ENCODE assay signal across 22 cellular contexts in the genomic region with DNA sequence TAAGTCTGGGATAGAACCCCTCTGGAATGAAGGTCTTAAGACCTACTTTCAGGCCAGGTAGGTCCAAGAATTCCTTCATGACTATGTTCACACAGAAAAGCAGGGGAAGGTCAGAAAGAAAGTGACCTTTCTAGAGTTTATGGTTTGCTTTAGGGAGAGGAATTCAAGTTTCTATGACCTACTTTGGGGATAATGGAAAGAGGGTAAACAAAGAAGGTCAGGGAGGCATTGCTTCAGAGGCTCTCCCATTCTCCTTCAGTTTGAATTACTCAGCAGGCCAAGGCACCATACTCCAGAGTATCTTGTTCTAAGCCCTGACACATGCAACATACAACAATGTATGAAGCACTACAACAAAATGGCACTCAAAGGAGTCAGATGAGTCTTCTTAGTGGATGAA. TPM values are rescaled to one million over a fixed set of nuclear protein-coding genes. Genes with fewer than 3 reads are reported as not detected.
DNase-seq lines count a peak whose midpoint lies in the region; ATAC-seq, FAIRE-seq and TF ChIP-seq lines count a peak whose summit lies in the region.
"Had no signal": no experiment of that assay in that cellular context is flagged by ENCODE, and none has a peak within 500 bp of the region (broad histone marks: within the 10 kb centered on the region; RNA-seq: fewer than 3 reads in every experiment).

No MANE protein-coding gene starts in this region.

- no TSS peak for BruUV-seq in K562 (replicated peaks; lab: Mats Ljungman, UMichigan)

- H4K8ac ChIP-seq in neuronal stem cell (ENCODE audit: low read depth, low read length) = no peak overlapping the region

- H3K79me2 ChIP-seq in K562 (ENCODE audit: control insufficient read depth, insufficient read depth, low read length) = no peaks in the 10 kb centered on the region

- H3K36me3 ChIP-seq in K562 (ENCODE audit: control insufficient read depth, insufficient read depth, low read length) (no peaks in the 10 kb centered on the region), neuronal stem cell (replicated peaks in 1 of 2; ENCODE audit: control insufficient read depth in 2 of 2, insufficient read depth in 2 of 2, low read length in 2 of 2) (no peaks in the 10 kb centered on the region)

- H3K9me1 ChIP-seq in K562 (ENCODE audit: control insufficient read depth, insufficient read depth, low read length) = no peaks in the 10 kb centered on the region

- H2BK12ac ChIP-seq in neuronal stem cell (ENCODE audit: low read length) = no peak overlapping the region

- TF ChIP-seq EP300 in K562 (IDR thresholded peaks at IDR 0.05; ENCODE audit: low read length) = no peak

- H2AFZ ChIP-seq in K562 (ENCODE audit: low read depth, low read length) = peak overlapping the region; percentile 72
- H2AFZ ChIP-seq in neuronal stem cell (ENCODE audit: low read length) = peak overlapping the region; percentile 8
- H2AFZ ChIP-seq: GM23248 had no signal

- no peak overlapping the region for H3K18ac ChIP-seq in neuronal stem cell (ENCODE audit: low read length)

- no peaks in the 10 kb centered on the region for H3K9me3 Mint-ChIP-seq in stimulated activated memory B cell treated with anti-CD40 and anti-IgM and Interleukin-4, amounts not matched to agents 10 μg/mL and 1 μg/mL and 100 μg/mL, for 72 hours
- H3K9me3 Mint-ChIP-seq: CD8-positive, alpha-beta T cell; IgD-negative memory B cell had no signal

- H3K4me1 ChIP-seq in K562 (replicated peaks in 1 of 2; ENCODE audit: control insufficient read depth in 2 of 2, insufficient read depth in 2 of 2, low read length in 2 of 2) (peaks cover 0 to 24% of the 10 kb centered on the region in 2 experiments; a peak in 4 of 5 replicates), neuronal stem cell (ENCODE audit: control insufficient read depth in 2 of 2, insufficient read depth in 1 of 2, low read depth in 1 of 2, low read length in 2 of 2) (peaks cover 0 to 16% of the 10 kb centered on the region in 2 donors)

- H3K4me2 ChIP-seq in K562 (ENCODE audit: insufficient read depth, low read length) (no peak overlapping the region), neuronal stem cell (ENCODE audit: insufficient read depth, low read length, poor library complexity, severe bottlenecking) (no peak overlapping the region)
- H3K4me2 ChIP-seq: KMS-11 had no signal

- no peak overlapping the region for H2AK5ac ChIP-seq in neuronal stem cell (ENCODE audit: low read depth, low read length)

- POLR2A ChIA-PET in K562 (lab: Yijun Ruan, JAX) = no interaction called here

- in situ Hi-C loops in K562 (cut with MboI) = no loop called here

- H3K4me3 Mint-ChIP-seq in stimulated activated memory B cell treated with anti-CD40 and anti-IgM and Interleukin-4, amounts not matched to agents 10 μg/mL and 1 μg/mL and 100 μg/mL, for 72 hours = no peak overlapping the region
- H3K4me3 Mint-ChIP-seq: CD14-positive monocyte; CD8-positive, alpha-beta T cell; IgD-negative memory B cell had no signal

- H2BK15ac ChIP-seq in neuronal stem cell (ENCODE audit: low read length) = no peak overlapping the region

- no peak overlapping the region for H3K14ac ChIP-seq in neuronal stem cell (ENCODE audit: low read length)

- H3K9ac ChIP-seq in K562 (ENCODE audit: insufficient read depth in 1 of 2, low read depth in 2 of 2, low read length in 2 of 2) (no peak overlapping the region), neuronal stem cell (ENCODE audit: low read depth, low read length, poor library complexity) (no peak overlapping the region)
- H3K9ac ChIP-seq: GM23248, KMS-11 had no signal

- no peak overlapping the region for H2BK120ac ChIP-seq in neuronal stem cell (ENCODE audit: low read depth, low read length)

- H3K4me3 ChIP-seq in K562 = no peak overlapping the region
- no peak overlapping the region for H3K4me3 ChIP-seq in neuronal stem cell (ENCODE audit: low read length in 2 of 2)
- H3K4me3 ChIP-seq: GM12878, GM23248 had no signal

- TF ChIP-seq RAD21 in K562 (CRISPR knock-in tag; conservative IDR thresholded peaks at IDR 0.05 in 1 of 2, IDR thresholded peaks at IDR 0.05 in 1 of 2) = no peak

- H3K4me1 Mint-ChIP-seq in stimulated activated memory B cell treated with anti-CD40 and anti-IgM and Interleukin-4, amounts not matched to agents 10 μg/mL and 1 μg/mL and 100 μg/mL, for 72 hours = peaks cover 24% of the 10 kb centered on the region

- H3K27me3 Mint-ChIP-seq in stimulated activated memory B cell treated with anti-CD40 and anti-IgM and Interleukin-4, amounts not matched to agents 10 μg/mL and 1 μg/mL and 100 μg/mL, for 72 hours = no peaks in the 10 kb centered on the region
- H3K27me3 Mint-ChIP-seq: IgD-negative memory B cell had no signal

- no peak overlapping the region for H4K91ac ChIP-seq in neuronal stem cell (ENCODE audit: low read depth, low read length, poor library complexity)

- H3K23ac ChIP-seq in neuronal stem cell (ENCODE audit: low read depth, low read length, poor library complexity) = no peak overlapping the region

- TF ChIP-seq CTCF in K562 (IDR thresholded peaks at IDR 0.05 in 2 of 3, conservative IDR thresholded peaks at IDR 0.05 in 1 of 3; ENCODE audit: insufficient read depth in 2 of 3, low read depth in 1 of 3, low read length in 3 of 3) = no peak

- CTCF ChIA-PET in K562 (lab: Yijun Ruan, JAX; ENCODE audit: low intra/inter-chr PET ratio) = no interaction called here

- H3K27ac ChIP-seq in K562 (ENCODE audit: extremely low read depth, low read depth, low read length) (no peak overlapping the region), neuronal stem cell (replicated peaks; ENCODE audit: low read length) (no peak overlapping the region)
- H3K27ac ChIP-seq: 22Rv1, GM23248, KMS-11 had no signal

- ATAC-seq in K562 (peak; percentile 26; the same call in 2 of the 3 replicates), HG02970 (IDR thresholded peaks at IDR 0.05; ENCODE audit: low FRiP score, unreplicated experiment) (no peak), HG03520 (IDR thresholded peaks at IDR 0.05; ENCODE audit: unreplicated experiment) (no peak), HG03378 (IDR thresholded peaks at IDR 0.05; ENCODE audit: unreplicated experiment) (no peak)
- no peak for ATAC-seq in stimulated activated memory B cell treated with anti-CD40 and anti-IgM and Interleukin-4, amounts not matched to agents 10 μg/mL and 1 μg/mL and 100 μg/mL, for 72 hours
- ATAC-seq: CD8-positive, alpha-beta T cell; GM12878 had no signal

- intact Hi-C loops in K562 (cut with micrococcal nuclease) = no loop called here

- H3K9me3 ChIP-seq in K562 (replicated peaks; ENCODE audit: control insufficient read depth, insufficient read depth, low read depth, low read length) = no peaks in the 10 kb centered on the region
- no peaks in the 10 kb centered on the region for H3K9me3 ChIP-seq in neuronal stem cell (replicated peaks in 1 of 2; ENCODE audit: control insufficient read depth in 2 of 2, insufficient read depth in 1 of 2, low read depth in 1 of 2, low read length in 2 of 2)

- no peaks in the 10 kb centered on the region for H3K27me3 ChIP-seq in K562 (ENCODE audit: control insufficient read depth in 2 of 2, insufficient read depth in 2 of 2, low read length in 2 of 2)
- no peaks in the 10 kb centered on the region for H3K27me3 ChIP-seq in neuronal stem cell (ENCODE audit: control insufficient read depth in 3 of 3, insufficient read depth in 3 of 3, low read depth in 1 of 3, low read length in 3 of 3)

- H3K27ac Mint-ChIP-seq in stimulated activated memory B cell treated with anti-CD40 and anti-IgM and Interleukin-4, amounts not matched to agents 10 μg/mL and 1 μg/mL and 100 μg/mL, for 72 hours = no peak overlapping the region
- H3K27ac Mint-ChIP-seq: CD14-positive monocyte; CD8-positive, alpha-beta T cell had no signal

- H3K36me3 Mint-ChIP-seq in stimulated activated memory B cell treated with anti-CD40 and anti-IgM and Interleukin-4, amounts not matched to agents 10 μg/mL and 1 μg/mL and 100 μg/mL, for 72 hours = peaks cover 4% of the 10 kb centered on the region
- H3K36me3 Mint-ChIP-seq: CD14-positive monocyte; CD8-positive, alpha-beta T cell had no signal

- DNase-seq in DMS53 (lab: John Stamatoyannopoulos, UW) (peak; percentile 52), DMS53 treated with DMSO at 0.1 percent for 48 hours (lab: John Stamatoyannopoulos, UW; ENCODE audit: unreplicated experiment) (no peak), K562 (ENCODE audit: extremely low read depth in 1 of 4, low spot score in 3 of 4) (no peak), neuronal stem cell (ENCODE audit: low spot score) (no peak)
- DNase-seq: CD8-positive, alpha-beta T cell; COR-L47; DMS79; GM23248; H7 had no signal

- no peak for TF ChIP-seq POLR2A in K562 (conservative IDR thresholded peaks at IDR 0.05)

- FAIRE-seq in K562 (lab: Jason Lieb, UNC) = no peak
- FAIRE-seq: GM12878, GM18507 had no signal

- H2BK5ac ChIP-seq in neuronal stem cell (ENCODE audit: low read length) = no peak overlapping the region

- no peak overlapping the region for H3K4ac ChIP-seq in neuronal stem cell (ENCODE audit: low read length)

- H4K20me1 ChIP-seq in K562 (replicated peaks; ENCODE audit: control insufficient read depth, insufficient read depth, low read length) = no peaks in the 10 kb centered on the region

- no peaks in the 10 kb centered on the region for H3K79me1 ChIP-seq in neuronal stem cell (ENCODE audit: low read depth, low read length)

TF ChIP-seq in K562, 482 proteins besides CTCF, POLR2A, EP300 and RAD21 (continues in another document):
- TF ChIP-seq FOXJ2 (tag; IDR thresholded peaks at IDR 0.05) (no peak), SREBF2 (CRISPR knock-in tag; IDR thresholded peaks at IDR 0.05) (no peak)

RNA-seq across cellular contexts. Expression of a gene that starts 11.5 kb away (rescaled TPM):
- total RNA-seq in K562 (2011; cell fraction: chromatin; rRNA removed; ENCODE audit: low replicate concordance) = 22.2 and 81.4 TPM in 2 replicates
- 6.7 and 10.3 TPM in 2 replicates for total RNA-seq in K562 (2011; cell fraction: nucleolus; rRNA removed)
- total RNA-seq in K562 (2011; cell fraction: nucleoplasm; rRNA removed) = 21.9 and 60.5 TPM in 2 replicates
- total RNA-seq in K562 (2014; rRNA removed) = 10.4 and 12.6 TPM in 2 replicates
- 30.2 and 36.7 TPM in 2 replicates for total RNA-seq in K562 (2014; rRNA removed; fragmentation: Illumina TruSeq; extraction: Trizol)
- 16.7 and 17.8 TPM in 2 replicates for total RNA-seq in K562 (2015; rRNA removed; fragmentation: Illumina TruSeq; extraction: Trizol)
- 16.1 and 20.4 TPM in 2 replicates for total RNA-seq in K562 (2021)
- polyA plus RNA-seq in K562 (2011; rRNA removed) = 5.1 and 12.7 TPM in 2 replicates
- polyA plus RNA-seq in K562 (2011; cell fraction: cytosol; rRNA removed) = 1.9 and 2.4 TPM in 2 replicates
- 4.5 and 6.4 TPM in 2 replicates for polyA plus RNA-seq in K562 (2011; cell fraction: nucleus; rRNA removed)
- 5.6 and 6.9 TPM in 2 replicates for polyA plus RNA-seq in K562 (2012)
- polyA plus RNA-seq in K562 (2014; fragmentation: Illumina TruSeq; extraction: Trizol) = 9.1 and 9.6 TPM in 2 replicates
- polyA plus RNA-seq in K562 (2014; fragmentation: Nextera tagmentation; extraction: Ambion mirVana) = 1 to 10 TPM; 7.5 to 8.6 TPM
- polyA plus RNA-seq in K562 (2014; rRNA removed) = 4.4 and 5.9 TPM in 2 replicates
- polyA minus RNA-seq in K562 (2011; rRNA and poly(A)+ RNA removed) = 25.1 and 40.4 TPM in 2 replicates
- 9.4 and 19.5 TPM in 2 replicates for polyA minus RNA-seq in K562 (2011; cell fraction: cytosol; rRNA and poly(A)+ RNA removed)
- polyA minus RNA-seq in K562 (2011; cell fraction: nucleus; rRNA and poly(A)+ RNA removed) = 13.6 and 17.3 TPM in 2 replicates
- polyA plus RNA-seq in neuronal stem cell (2013, experiment 1 of 2) = 0.42 TPM
- 0.44 TPM for polyA plus RNA-seq in neuronal stem cell (2013, experiment 2 of 2)
- total RNA-seq: A673, G401 had no signal
- polyA plus RNA-seq: BJ, CD14-positive monocyte had no signal
